Comparison of ENCODE assay signal across 8 cellular contexts in genomic region chr7:41942468-41943097, GRCh38.
DNase-seq lines count a peak whose midpoint lies in the region; ATAC-seq and TF ChIP-seq lines count a peak whose summit lies in the region.

No MANE protein-coding gene starts in this region.

- TF ChIP-seq CTCF in 22Rv1 (IDR thresholded peaks at IDR 0.05) (no peak), tibial nerve (IDR thresholded peaks at IDR 0.05) (no peak), GM20000 (IDR thresholded peaks at IDR 0.05; ENCODE audit: extremely low read depth, missing control alignments) (no peak)

- no peaks in the 10 kb centered on the region for H3K9me3 ChIP-seq in tibial nerve
- no peaks in the 10 kb centered on the region for H3K9me3 ChIP-seq in HAP-1

- H3K36me3 ChIP-seq in tibial nerve = no peaks in the 10 kb centered on the region
- no peaks in the 10 kb centered on the region for H3K36me3 ChIP-seq in HAP-1 (replicated peaks)

- no peak for TF ChIP-seq POLR2A in tibial nerve (IDR thresholded peaks at IDR 0.05)

- H3K27ac ChIP-seq in 22Rv1 (peak overlapping the region; percentile 37), tibial nerve (no peak overlapping the region)

- H3K4me3 ChIP-seq in tibial nerve (peak overlapping the region; percentile 5 to 42 (median 29)), HAP-1 (no peak overlapping the region)

- no peaks in the 10 kb centered on the region for H3K27me3 ChIP-seq in tibial nerve
- no peaks in the 10 kb centered on the region for H3K27me3 ChIP-seq in HAP-1 (ENCODE audit: low read depth)

- TF ChIP-seq EP300 in tibial nerve (IDR thresholded peaks at IDR 0.05) = no peak

- 23 to 34% methylated on average over 20 to 23 of the region's 23 CpGs for WGBS in tibial nerve, 2 donors

- in situ Hi-C loops in HAP-1 (cut with MboI; ENCODE audit: low sequenced_read_pairs) = no loop called here

- DNase-seq in RPMI7951 (ENCODE audit: low read depth) (peak; percentile 85), islet precursor cell (peak; percentile 52), tibial nerve (ENCODE audit: low spot score in 2 of 2) (no peak), HAP-1 (ENCODE audit: low spot score in 2 of 2) (no peak), NCI-H2171 treated with DMSO at 0.1 percent for 48 hours (lab: John Stamatoyannopoulos, UW) (no peak), GM20000 (ENCODE audit: low spot score) (no peak)

- H3K4me1 ChIP-seq in tibial nerve (peaks cover 0 to 20% (median 2%) of the 10 kb centered on the region in 4 donors), HAP-1 (no peaks in the 10 kb centered on the region)

- peak; percentile 20 for ATAC-seq in GM21526 (IDR thresholded peaks at IDR 0.05; ENCODE audit: low FRiP score, unreplicated experiment)

Comparison
In these comparisons a context has a peak if more than half of its experiments do, and no peak if none do; other contexts are left out.
1. DNase-seq: peak in RPMI7951 (single experiment) and islet precursor cell (single experiment); none in tibial nerve (0 of 2), HAP-1 (0 of 2), NCI-H2171 treated with DMSO at 0.1 percent for 48 hours (single experiment) and GM20000 (single experiment).